In the genomic region with DNA sequence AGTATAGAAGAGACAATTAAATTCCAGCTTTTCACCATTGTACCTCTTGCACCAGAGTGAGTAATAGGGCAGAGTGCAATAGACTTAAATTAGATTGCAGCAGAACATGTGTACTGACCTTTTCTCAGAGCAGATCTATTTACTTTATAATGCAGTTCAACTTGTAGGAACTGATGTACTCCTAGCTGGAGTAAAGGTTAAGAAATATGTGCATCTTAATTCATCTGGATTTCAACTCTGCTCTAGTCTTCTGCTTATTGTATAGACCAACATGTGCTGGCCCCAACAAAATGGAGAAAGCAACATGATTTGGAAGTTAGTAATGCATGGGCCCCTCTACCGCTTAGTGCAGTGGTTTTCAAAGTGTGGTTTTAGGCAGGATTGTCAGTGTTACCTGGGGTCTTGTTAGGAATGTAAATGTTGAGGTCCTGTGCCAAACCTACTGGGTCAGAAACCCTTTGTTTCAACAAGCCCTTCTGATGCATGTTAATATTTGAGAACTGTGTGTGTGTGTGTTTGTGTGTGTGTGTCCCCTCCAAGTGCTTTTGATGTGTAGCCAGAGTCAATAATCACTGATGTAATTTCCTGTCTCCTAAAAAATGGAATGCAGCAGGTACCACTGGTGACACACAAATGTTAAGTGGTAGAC, we compare ENCODE assay signal across 2 cellular contexts.
TF ChIP-seq lines count a peak whose summit lies in the region.

No MANE protein-coding gene starts in this region.

TF ChIP-seq in WTC11, 78 proteins besides CTCF, POLR2A, EP300 and RAD21 (continued from another document):
- TF ChIP-seq, protein P1, sequence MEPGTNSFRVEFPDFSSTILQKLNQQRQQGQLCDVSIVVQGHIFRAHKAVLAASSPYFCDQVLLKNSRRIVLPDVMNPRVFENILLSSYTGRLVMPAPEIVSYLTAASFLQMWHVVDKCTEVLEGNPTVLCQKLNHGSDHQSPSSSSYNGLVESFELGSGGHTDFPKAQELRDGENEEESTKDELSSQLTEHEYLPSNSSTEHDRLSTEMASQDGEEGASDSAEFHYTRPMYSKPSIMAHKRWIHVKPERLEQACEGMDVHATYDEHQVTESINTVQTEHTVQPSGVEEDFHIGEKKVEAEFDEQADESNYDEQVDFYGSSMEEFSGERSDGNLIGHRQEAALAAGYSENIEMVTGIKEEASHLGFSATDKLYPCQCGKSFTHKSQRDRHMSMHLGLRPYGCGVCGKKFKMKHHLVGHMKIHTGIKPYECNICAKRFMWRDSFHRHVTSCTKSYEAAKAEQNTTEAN (CRISPR knock-in tag; IDR thresholded peaks at IDR 0.05) = no peak
- TF ChIP-seq GABPB1 (CRISPR knock-in tag; IDR thresholded peaks at IDR 0.05) = peak; percentile 92
- no peak for TF ChIP-seq ATF1 (CRISPR knock-in tag; IDR thresholded peaks at IDR 0.05)
- TF ChIP-seq, protein P2, sequence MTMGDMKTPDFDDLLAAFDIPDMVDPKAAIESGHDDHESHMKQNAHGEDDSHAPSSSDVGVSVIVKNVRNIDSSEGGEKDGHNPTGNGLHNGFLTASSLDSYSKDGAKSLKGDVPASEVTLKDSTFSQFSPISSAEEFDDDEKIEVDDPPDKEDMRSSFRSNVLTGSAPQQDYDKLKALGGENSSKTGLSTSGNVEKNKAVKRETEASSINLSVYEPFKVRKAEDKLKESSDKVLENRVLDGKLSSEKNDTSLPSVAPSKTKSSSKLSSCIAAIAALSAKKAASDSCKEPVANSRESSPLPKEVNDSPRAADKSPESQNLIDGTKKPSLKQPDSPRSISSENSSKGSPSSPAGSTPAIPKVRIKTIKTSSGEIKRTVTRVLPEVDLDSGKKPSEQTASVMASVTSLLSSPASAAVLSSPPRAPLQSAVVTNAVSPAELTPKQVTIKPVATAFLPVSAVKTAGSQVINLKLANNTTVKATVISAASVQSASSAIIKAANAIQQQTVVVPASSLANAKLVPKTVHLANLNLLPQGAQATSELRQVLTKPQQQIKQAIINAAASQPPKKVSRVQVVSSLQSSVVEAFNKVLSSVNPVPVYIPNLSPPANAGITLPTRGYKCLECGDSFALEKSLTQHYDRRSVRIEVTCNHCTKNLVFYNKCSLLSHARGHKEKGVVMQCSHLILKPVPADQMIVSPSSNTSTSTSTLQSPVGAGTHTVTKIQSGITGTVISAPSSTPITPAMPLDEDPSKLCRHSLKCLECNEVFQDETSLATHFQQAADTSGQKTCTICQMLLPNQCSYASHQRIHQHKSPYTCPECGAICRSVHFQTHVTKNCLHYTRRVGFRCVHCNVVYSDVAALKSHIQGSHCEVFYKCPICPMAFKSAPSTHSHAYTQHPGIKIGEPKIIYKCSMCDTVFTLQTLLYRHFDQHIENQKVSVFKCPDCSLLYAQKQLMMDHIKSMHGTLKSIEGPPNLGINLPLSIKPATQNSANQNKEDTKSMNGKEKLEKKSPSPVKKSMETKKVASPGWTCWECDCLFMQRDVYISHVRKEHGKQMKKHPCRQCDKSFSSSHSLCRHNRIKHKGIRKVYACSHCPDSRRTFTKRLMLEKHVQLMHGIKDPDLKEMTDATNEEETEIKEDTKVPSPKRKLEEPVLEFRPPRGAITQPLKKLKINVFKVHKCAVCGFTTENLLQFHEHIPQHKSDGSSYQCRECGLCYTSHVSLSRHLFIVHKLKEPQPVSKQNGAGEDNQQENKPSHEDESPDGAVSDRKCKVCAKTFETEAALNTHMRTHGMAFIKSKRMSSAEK (CRISPR knock-in tag; IDR thresholded peaks at IDR 0.05; ENCODE audit: borderline replicate concordance) = no peak

TF ChIP-seq in liver, 16 proteins besides CTCF, POLR2A, EP300 and RAD21 (continued from another document):
- TF ChIP-seq, protein P3, sequence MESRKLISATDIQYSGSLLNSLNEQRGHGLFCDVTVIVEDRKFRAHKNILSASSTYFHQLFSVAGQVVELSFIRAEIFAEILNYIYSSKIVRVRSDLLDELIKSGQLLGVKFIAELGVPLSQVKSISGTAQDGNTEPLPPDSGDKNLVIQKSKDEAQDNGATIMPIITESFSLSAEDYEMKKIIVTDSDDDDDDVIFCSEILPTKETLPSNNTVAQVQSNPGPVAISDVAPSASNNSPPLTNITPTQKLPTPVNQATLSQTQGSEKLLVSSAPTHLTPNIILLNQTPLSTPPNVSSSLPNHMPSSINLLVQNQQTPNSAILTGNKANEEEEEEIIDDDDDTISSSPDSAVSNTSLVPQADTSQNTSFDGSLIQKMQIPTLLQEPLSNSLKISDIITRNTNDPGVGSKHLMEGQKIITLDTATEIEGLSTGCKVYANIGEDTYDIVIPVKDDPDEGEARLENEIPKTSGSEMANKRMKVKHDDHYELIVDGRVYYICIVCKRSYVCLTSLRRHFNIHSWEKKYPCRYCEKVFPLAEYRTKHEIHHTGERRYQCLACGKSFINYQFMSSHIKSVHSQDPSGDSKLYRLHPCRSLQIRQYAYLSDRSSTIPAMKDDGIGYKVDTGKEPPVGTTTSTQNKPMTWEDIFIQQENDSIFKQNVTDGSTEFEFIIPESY (IDR thresholded peaks at IDR 0.05) = peak; percentile 87
- peak; percentile 40 for TF ChIP-seq NR2F2 (IDR thresholded peaks at IDR 0.05)
- peak; percentile 78 for TF ChIP-seq FOXA1 (IDR thresholded peaks at IDR 0.05)
- TF ChIP-seq HNF4A (conservative IDR thresholded peaks at IDR 0.05) = peak; percentile 93 to 95
- TF ChIP-seq SP1 (IDR thresholded peaks at IDR 0.05) = peak; percentile 75
- TF ChIP-seq HNF4G (IDR thresholded peaks at IDR 0.05) = peak; percentile 73
- peak; percentile 97 to 98 for TF ChIP-seq JUND (IDR thresholded peaks at IDR 0.05)
- TF ChIP-seq, protein P4, sequence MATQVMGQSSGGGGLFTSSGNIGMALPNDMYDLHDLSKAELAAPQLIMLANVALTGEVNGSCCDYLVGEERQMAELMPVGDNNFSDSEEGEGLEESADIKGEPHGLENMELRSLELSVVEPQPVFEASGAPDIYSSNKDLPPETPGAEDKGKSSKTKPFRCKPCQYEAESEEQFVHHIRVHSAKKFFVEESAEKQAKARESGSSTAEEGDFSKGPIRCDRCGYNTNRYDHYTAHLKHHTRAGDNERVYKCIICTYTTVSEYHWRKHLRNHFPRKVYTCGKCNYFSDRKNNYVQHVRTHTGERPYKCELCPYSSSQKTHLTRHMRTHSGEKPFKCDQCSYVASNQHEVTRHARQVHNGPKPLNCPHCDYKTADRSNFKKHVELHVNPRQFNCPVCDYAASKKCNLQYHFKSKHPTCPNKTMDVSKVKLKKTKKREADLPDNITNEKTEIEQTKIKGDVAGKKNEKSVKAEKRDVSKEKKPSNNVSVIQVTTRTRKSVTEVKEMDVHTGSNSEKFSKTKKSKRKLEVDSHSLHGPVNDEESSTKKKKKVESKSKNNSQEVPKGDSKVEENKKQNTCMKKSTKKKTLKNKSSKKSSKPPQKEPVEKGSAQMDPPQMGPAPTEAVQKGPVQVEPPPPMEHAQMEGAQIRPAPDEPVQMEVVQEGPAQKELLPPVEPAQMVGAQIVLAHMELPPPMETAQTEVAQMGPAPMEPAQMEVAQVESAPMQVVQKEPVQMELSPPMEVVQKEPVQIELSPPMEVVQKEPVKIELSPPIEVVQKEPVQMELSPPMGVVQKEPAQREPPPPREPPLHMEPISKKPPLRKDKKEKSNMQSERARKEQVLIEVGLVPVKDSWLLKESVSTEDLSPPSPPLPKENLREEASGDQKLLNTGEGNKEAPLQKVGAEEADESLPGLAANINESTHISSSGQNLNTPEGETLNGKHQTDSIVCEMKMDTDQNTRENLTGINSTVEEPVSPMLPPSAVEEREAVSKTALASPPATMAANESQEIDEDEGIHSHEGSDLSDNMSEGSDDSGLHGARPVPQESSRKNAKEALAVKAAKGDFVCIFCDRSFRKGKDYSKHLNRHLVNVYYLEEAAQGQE (IDR thresholded peaks at IDR 0.05) = peak; percentile 50
- TF ChIP-seq, protein P5, sequence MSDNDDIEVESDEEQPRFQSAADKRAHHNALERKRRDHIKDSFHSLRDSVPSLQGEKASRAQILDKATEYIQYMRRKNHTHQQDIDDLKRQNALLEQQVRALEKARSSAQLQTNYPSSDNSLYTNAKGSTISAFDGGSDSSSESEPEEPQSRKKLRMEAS (IDR thresholded peaks at IDR 0.05) = peak; percentile 74
- peak; percentile 88 to 94 for TF ChIP-seq RXRA (IDR thresholded peaks at IDR 0.05)
